13 cellular contexts compared by ENCODE assay signal in genomic region chr5:1127991-1128785, GRCh38. TPM values are rescaled to one million over a fixed set of nuclear protein-coding genes. Genes with fewer than 3 reads are reported as not detected.
DNase-seq lines count a peak whose midpoint lies in the region; ATAC-seq and TF ChIP-seq lines count a peak whose summit lies in the region.
"Had no signal": no experiment of that assay in that cellular context is flagged by ENCODE, and none has a peak within 500 bp of the region (broad histone marks: within the 10 kb centered on the region; RNA-seq: fewer than 3 reads in every experiment).

No MANE protein-coding gene starts in this region.

- H3K27ac ChIP-seq in 22Rv1 = peak overlapping the region; percentile 85
- peak overlapping the region; percentile 75 to 92 (median 89) for H3K27ac ChIP-seq in body of pancreas
- H3K27ac ChIP-seq: tibial nerve had no signal

- H3K4me1 ChIP-seq in body of pancreas = peaks cover 71% of the 10 kb centered on the region

- TF ChIP-seq POLR2A in body of pancreas (IDR thresholded peaks at IDR 0.05) = peak in 2 of 3 donors; percentile 17 to 36

- H3K4me3 Mint-ChIP-seq in activated CD4-positive, alpha-beta memory T cell treated with anti-CD3 and anti-CD28 coated beads for 36 hours = no peak overlapping the region
- H3K4me3 Mint-ChIP-seq: naive thymus-derived CD4-positive, alpha-beta T cell had no signal

- H3K9me3 ChIP-seq in body of pancreas = no peaks in the 10 kb centered on the region
- H3K9me3 ChIP-seq: sigmoid colon, tibial nerve had no signal

- no peak overlapping the region for H3K27ac Mint-ChIP-seq in activated CD4-positive, alpha-beta memory T cell treated with anti-CD3 and anti-CD28 coated beads for 36 hours
- H3K27ac Mint-ChIP-seq: naive thymus-derived CD4-positive, alpha-beta T cell had no signal

- ATAC-seq in body of pancreas = peak; percentile 36
- peak; percentile 76 for ATAC-seq in left lobe of liver
- ATAC-seq: naive thymus-derived CD4-positive, alpha-beta T cell had no signal

- WGBS in body of pancreas, 2 donors = 28 to 33% methylated on average over 9 to 18 of the region's 18 CpGs

- H3K36me3 ChIP-seq in body of pancreas (replicated peaks in 1 of 2; ENCODE audit: insufficient read depth in 1 of 2, low read depth in 2 of 2) = no peaks in the 10 kb centered on the region
- H3K36me3 ChIP-seq: sigmoid colon, tibial nerve had no signal

- intact Hi-C loops in body of pancreas (cut with DNase I) = no loop called here
- intact Hi-C loops in activated CD4-positive, alpha-beta memory T cell treated with anti-CD3 and anti-CD28 coated beads for 36 hours (cut with micrococcal nuclease) = no loop called here

- no peaks in the 10 kb centered on the region for H3K36me3 Mint-ChIP-seq in activated CD4-positive, alpha-beta memory T cell treated with anti-CD3 and anti-CD28 coated beads for 36 hours

- CTCF ChIA-PET in activated CD4-positive, alpha-beta memory T cell treated with anti-CD3 and anti-CD28 coated beads for 36 hours (lab: Charles Lee) = no interaction called here
- CTCF ChIA-PET in GM10248 (lab: Yijun Ruan, JAX) = interaction anchor here (2.1 kb wide), 1 partner anchor 12 kb away, joined by 10 read pairs; no protein-coding TSS in a partner anchor

- H3K27me3 ChIP-seq in body of pancreas = no peaks in the 10 kb centered on the region
- H3K27me3 ChIP-seq: sigmoid colon, tibial nerve had no signal

- POLR2A ChIA-PET in activated CD4-positive, alpha-beta memory T cell treated with anti-CD3 and anti-CD28 coated beads for 36 hours (lab: Charles Lee) = no interaction called here
- POLR2A ChIA-PET in GM10248 (lab: Yijun Ruan, JAX) = no interaction called here

- no peaks in the 10 kb centered on the region for H3K9me3 Mint-ChIP-seq in activated CD4-positive, alpha-beta memory T cell treated with anti-CD3 and anti-CD28 coated beads for 36 hours

- peaks cover 7% of the 10 kb centered on the region for H3K27me3 Mint-ChIP-seq in activated CD4-positive, alpha-beta memory T cell treated with anti-CD3 and anti-CD28 coated beads for 36 hours

- TF ChIP-seq CTCF in 22Rv1 (IDR thresholded peaks at IDR 0.05) (no peak), LNCaP clone FGC (IDR thresholded peaks at IDR 0.05; ENCODE audit: control insufficient read depth, extremely low read depth, insufficient read depth) (no peak), body of pancreas (IDR thresholded peaks at IDR 0.05) (no peak), GM10248 (IDR thresholded peaks at IDR 0.05; ENCODE audit: control extremely low read depth, extremely low read depth, low read depth, missing control alignments) (no peak)

- H3K4me3 ChIP-seq in LNCaP clone FGC (ENCODE audit: low read depth, low read length) (peak overlapping the region; percentile 50), body of pancreas (no peak overlapping the region)
- H3K4me3 ChIP-seq: sigmoid colon, tibial nerve had no signal

- H3K4me1 Mint-ChIP-seq in activated CD4-positive, alpha-beta memory T cell treated with anti-CD3 and anti-CD28 coated beads for 36 hours (ENCODE audit: low read depth) = no peaks in the 10 kb centered on the region

- DNase-seq in LNCaP clone FGC (ENCODE audit: low read depth) (peak; percentile 91), body of pancreas (peak; percentile 71 to 89 (median 84)), left lobe of liver (ENCODE audit: low spot score) (peak; percentile 94), occipital lobe (lab: John Stamatoyannopoulos, UW) (no peak), GM10248 (ENCODE audit: extremely low spot score) (no peak), H4 (ENCODE audit: low spot score) (no peak)
- DNase-seq in activated CD4-positive, alpha-beta memory T cell treated with anti-CD3 and anti-CD28 coated beads for 36 hours = no peak
- DNase-seq: activated T-cell treated with anti-CD3 and anti-CD28 coated beads for 4 hours; naive thymus-derived CD4-positive, alpha-beta T cell; NCI-H1930; sigmoid colon had no signal

RNA-seq across cellular contexts. Expression of gene SLC12A7, which starts 16.3 kb away (rescaled TPM):
- total RNA-seq in body of pancreas = 10 to 100 TPM; 35.5 to 42.8 TPM
- 56.5 TPM for total RNA-seq in left lobe of liver
- total RNA-seq in occipital lobe = 4.4 TPM
- total RNA-seq in activated CD4-positive, alpha-beta memory T cell treated with anti-CD3 and anti-CD28 coated beads for 36 hours = 10 to 100 TPM; 10.1 to 10.8 TPM
- total RNA-seq in H4 (2014; rRNA removed; shearing (Covaris generic)) = 8.8 and 13.8 TPM in 2 replicates

Comparison
In these comparisons a context has a peak if more than half of its experiments do, and no peak if none do; other contexts are left out.
1. DNase-seq: peak in LNCaP clone FGC (single experiment), body of pancreas (4 of 4) and left lobe of liver (single experiment); none in occipital lobe (single experiment), activated CD4-positive, alpha-beta memory T cell treated with anti-CD3 and anti-CD28 coated beads for 36 hours (single experiment), GM10248 (single experiment) and H4 (single experiment).